20 cellular contexts compared by ENCODE assay signal in the genomic region with DNA sequence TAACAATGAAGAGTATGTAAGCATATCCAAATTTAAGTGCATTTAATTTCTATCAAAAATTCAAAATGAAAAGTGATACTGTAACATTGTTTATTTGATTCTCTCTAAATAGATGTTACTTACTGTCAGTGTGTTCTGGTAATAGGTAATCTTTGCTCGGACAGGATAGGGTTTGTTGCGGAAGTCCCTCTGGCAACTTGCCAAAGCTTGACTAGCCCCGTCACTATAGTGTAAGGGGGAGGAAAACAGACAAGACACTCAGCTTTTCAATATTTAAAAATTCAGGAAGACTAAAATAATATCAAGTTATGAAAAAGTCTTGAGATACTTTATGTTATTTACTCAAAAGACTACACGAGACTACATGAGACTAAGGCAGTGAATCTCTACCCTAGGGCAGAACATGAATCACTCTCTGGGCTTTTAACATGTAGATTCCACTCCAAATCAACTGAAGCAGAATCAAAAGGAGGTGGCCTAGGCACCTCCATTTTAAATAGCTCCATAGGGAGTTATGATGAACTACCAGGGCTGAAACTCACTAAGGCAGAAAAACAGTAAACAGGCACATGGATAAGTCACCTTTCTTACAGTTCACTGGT. TPM values are rescaled to one million over a fixed set of nuclear protein-coding genes. Genes with fewer than 3 reads are reported as not detected.
DNase-seq lines count a peak whose midpoint lies in the region; ATAC-seq and TF ChIP-seq lines count a peak whose summit lies in the region.
"Had no signal": no experiment of that assay in that cellular context is flagged by ENCODE, and none has a peak within 500 bp of the region (broad histone marks: within the 10 kb centered on the region; RNA-seq: fewer than 3 reads in every experiment).

No MANE protein-coding gene starts in this region.

- no peak for ATAC-seq in CD4-positive, alpha-beta T cell (ENCODE audit: poor library complexity)
- ATAC-seq: A549; activated T-cell treated with anti-CD3 and anti-CD28 coated beads, Interleukin-2, amount 50 U/mL, for 4 hours; naive thymus-derived CD8-positive, alpha-beta T cell had no signal

- peak overlapping the region; percentile 58 for H3K27ac Mint-ChIP-seq in CD4-positive, alpha-beta T cell

- peaks cover 38% of the 10 kb centered on the region for H3K4me1 Mint-ChIP-seq in CD4-positive, alpha-beta T cell (ENCODE audit: low read depth)

- H3K27me3 Mint-ChIP-seq in CD4-positive, alpha-beta T cell, result no peaks in the 10 kb centered on the region
- H3K27me3 Mint-ChIP-seq: naive thymus-derived CD8-positive, alpha-beta T cell had no signal

- no peak for TF ChIP-seq CTCF in CD4-positive, alpha-beta T cell (IDR thresholded peaks at IDR 0.05)
- no peak for TF ChIP-seq CTCF in fibroblast of pulmonary artery (IDR thresholded peaks at IDR 0.05; ENCODE audit: low read length, missing control alignments)

- no peaks in the 10 kb centered on the region for H3K9me3 ChIP-seq in CD4-positive, alpha-beta T cell (ENCODE audit: control insufficient read depth, low read length)
- H3K9me3 ChIP-seq: A549, esophagus squamous epithelium, prostate gland, upper lobe of right lung had no signal

- CTCF ChIA-PET in CD4-positive, alpha-beta T cell (lab: Charles Lee), result interaction anchor here (1.4 kb wide), 1 partner anchor 18 kb away, joined by 3 read pairs; no protein-coding TSS in a partner anchor

- intact Hi-C loops in CD4-positive, alpha-beta T cell (cut with DNase I, micrococcal nuclease), result loop anchor here (10.0 kb wide), 4 partner anchors 208 to 1728 kb away; partner anchors contain the start of gene NARS1 (in 1 of the 2)

- H3K4me3 ChIP-seq in fibroblast of pulmonary artery (replicated peaks; ENCODE audit: low read depth, low read length), result no peak overlapping the region
- H3K4me3 ChIP-seq in H7 (ENCODE audit: insufficient read depth, low read depth, low read length), result no peak overlapping the region
- H3K4me3 ChIP-seq: A549, esophagus squamous epithelium, prostate gland, upper lobe of right lung had no signal

- no peaks in the 10 kb centered on the region for H3K9me3 Mint-ChIP-seq in CD4-positive, alpha-beta T cell
- H3K9me3 Mint-ChIP-seq: activated T-cell treated with anti-CD3 and anti-CD28 coated beads, Interleukin-2, amount 50 U/mL, for 4 hours; naive thymus-derived CD8-positive, alpha-beta T cell had no signal

- no peaks in the 10 kb centered on the region for H3K27me3 ChIP-seq in CD4-positive, alpha-beta T cell (ENCODE audit: control insufficient read depth, insufficient read depth, low read length)
- no peaks in the 10 kb centered on the region for H3K27me3 ChIP-seq in H7 (ENCODE audit: control insufficient read depth, insufficient read depth, low read length)
- H3K27me3 ChIP-seq: esophagus squamous epithelium, upper lobe of right lung had no signal

- peaks cover 68% of the 10 kb centered on the region for H3K36me3 Mint-ChIP-seq in CD4-positive, alpha-beta T cell (ENCODE audit: low read depth)

- peaks cover 41% of the 10 kb centered on the region for H3K36me3 ChIP-seq in H7 (replicated peaks; ENCODE audit: control insufficient read depth, insufficient read depth, low read length)

- DNase-seq in NCI-H2227 (lab: John Stamatoyannopoulos, UW; ENCODE audit: unreplicated experiment), result peak; percentile 23
- no peak for DNase-seq in NCI-H2227 treated with DMSO at 0.1 percent for 48 hours (lab: John Stamatoyannopoulos, UW)
- no peak for DNase-seq in CD4-positive, alpha-beta T cell
- peak; percentile 11 for DNase-seq in RPMI7951 (ENCODE audit: low read depth)
- DNase-seq in fibroblast of pulmonary artery (ENCODE audit: low read depth), result peak; percentile 21
- no peak for DNase-seq in H7
- no peak for DNase-seq in GM19238 (ENCODE audit: insufficient read length, low spot score)
- DNase-seq in kidney glomerular epithelial cell (lab: John Stamatoyannopoulos, UW), result no peak
- DNase-seq: activated CD4-positive, alpha-beta T cell treated with anti-CD3 and anti-CD28 coated beads, Interleukin-2, amount 50 U/mL, for 4 hours; activated T-cell treated with anti-CD3 and anti-CD28 coated beads, Interleukin-2, amount 50 U/mL, for 4 hours; DMS153; esophagus squamous epithelium; mesenchymal stem cell; naive thymus-derived CD8-positive, alpha-beta T cell; upper lobe of right lung had no signal

- POLR2A ChIA-PET in CD4-positive, alpha-beta T cell (lab: Charles Lee), result no interaction called here

- no peak overlapping the region for H3K4me3 Mint-ChIP-seq in CD4-positive, alpha-beta T cell
- H3K4me3 Mint-ChIP-seq: activated T-cell treated with anti-CD3 and anti-CD28 coated beads, Interleukin-2, amount 50 U/mL, for 4 hours; naive thymus-derived CD8-positive, alpha-beta T cell had no signal

- H3K27ac ChIP-seq in CD4-positive, alpha-beta T cell (ENCODE audit: low read depth, low read length), result no peak overlapping the region
- H3K27ac ChIP-seq: A549, C4-2B, esophagus squamous epithelium, prostate gland, upper lobe of right lung had no signal

RNA-seq across cellular contexts. Expression of gene LMAN1, which starts 5.9 kb away (rescaled TPM):
- total RNA-seq in CD4-positive, alpha-beta T cell, result 10 to 100 TPM; 23.9 to 26.1 TPM
- total RNA-seq in RPMI7951 (2014; rRNA removed; shearing (Covaris generic)), result 112 and 124 TPM in 2 replicates
- total RNA-seq in H7 (2014; rRNA removed; shearing (Covaris generic)), result 65.7 and 75.2 TPM in 2 replicates

RNA-seq across cellular contexts. Expression of gene CPLX4, which starts 34.7 kb away (rescaled TPM):
- total RNA-seq in CD4-positive, alpha-beta T cell, result not detected
- not detected in 2 replicates for total RNA-seq in RPMI7951 (2014; rRNA removed; shearing (Covaris generic))
- total RNA-seq in H7 (2014; rRNA removed; shearing (Covaris generic)), result not detected in 2 replicates
- total RNA-seq: activated T-cell treated with anti-CD3 and anti-CD28 coated beads, Interleukin-2, amount 50 U/mL, for 4 hours; H1; naive thymus-derived CD8-positive, alpha-beta T cell; prostate gland; skeletal muscle tissue; upper lobe of right lung had no signal

Comparison
In these comparisons a context has a peak if more than half of its experiments do, and no peak if none do; other contexts are left out.
1. DNase-seq: peak in NCI-H2227 (single experiment), RPMI7951 (single experiment) and fibroblast of pulmonary artery (single experiment); none in NCI-H2227 treated with DMSO at 0.1 percent for 48 hours (single experiment), CD4-positive, alpha-beta T cell (0 of 10), H7 (single experiment), GM19238 (single experiment) and kidney glomerular epithelial cell (single experiment).